11 cellular contexts compared by ENCODE assay signal in genomic region chr2:43032248-43032893, GRCh38.
DNase-seq lines count a peak whose midpoint lies in the region; ATAC-seq and TF ChIP-seq lines count a peak whose summit lies in the region.
"Had no signal": no experiment of that assay in that cellular context is flagged by ENCODE, and none has a peak within 500 bp of the region (broad histone marks: within the 10 kb centered on the region; RNA-seq: fewer than 3 reads in every experiment).

No MANE protein-coding gene starts in this region.

- WGBS in H9 (ENCODE audit: extremely low coverage, insufficient read length, low lambda C conversion rate) = no CpG with 5 or more reads among the region's 14 CpGs

- no peak overlapping the region for H3K23ac ChIP-seq in H9 (ENCODE audit: insufficient read length, low read depth, low read length)

- H3K9ac ChIP-seq in H9 (ENCODE audit: extremely low read depth, insufficient read length, low read length) = no peak overlapping the region

- no peak overlapping the region for H2BK120ac ChIP-seq in H9 (ENCODE audit: low read depth, low read length, poor library complexity, severe bottlenecking)

- POLR2A ChIA-PET in naive thymus-derived CD4-positive, alpha-beta T cell (lab: Charles Lee) = interaction anchor here (0.7 to 1.3 kb wide), 5 partner anchors 14 to 188 kb away, joined by 3 read pairs; no protein-coding TSS in a partner anchor
- POLR2A ChIA-PET in PC-9 (lab: Charles Lee; ENCODE audit: unreplicated experiment) = no interaction called here

- H3K4me1 ChIP-seq in naive thymus-derived CD4-positive, alpha-beta T cell (ENCODE audit: control insufficient read depth in 2 of 2, insufficient read depth in 2 of 2, low read length in 2 of 2) = peaks cover 0 to 19% of the 10 kb centered on the region in 2 donors
- H3K4me1 ChIP-seq in upper lobe of right lung = peaks cover 19% of the 10 kb centered on the region
- H3K4me1 ChIP-seq in PC-9 (replicated peaks; ENCODE audit: insufficient read depth) = peaks cover 15% of the 10 kb centered on the region
- no peaks in the 10 kb centered on the region for H3K4me1 ChIP-seq in H9 (ENCODE audit: insufficient read depth, low read length)

- no peak for DNase-seq in activated naive CD4-positive, alpha-beta T cell treated with anti-CD3 and anti-CD28 coated beads, Interleukin-2, amount 50 U/mL, for 16 hours
- DNase-seq in fibroblast of villous mesenchyme (ENCODE audit: low read depth) (peak; percentile 61), upper lobe of right lung (no peak), PC-9 (no peak), H9 (no peak)
- no peak for DNase-seq in naive thymus-derived CD4-positive, alpha-beta T cell
- no peak for DNase-seq in activated naive CD4-positive, alpha-beta T cell treated with anti-CD3 and anti-CD28 coated beads for 36 hours
- DNase-seq: 8988T, NCI-H345, T-helper 2 cell had no signal

- no peaks in the 10 kb centered on the region for H3K36me3 Mint-ChIP-seq in activated naive CD4-positive, alpha-beta T cell treated with anti-CD3 and anti-CD28 coated beads, Interleukin-2, amount 50 U/mL, for 24 hours
- no peaks in the 10 kb centered on the region for H3K36me3 Mint-ChIP-seq in naive thymus-derived CD4-positive, alpha-beta T cell
- no peaks in the 10 kb centered on the region for H3K36me3 Mint-ChIP-seq in activated naive CD4-positive, alpha-beta T cell treated with anti-CD3 and anti-CD28 coated beads for 36 hours (ENCODE audit: low read depth)
- no peaks in the 10 kb centered on the region for H3K36me3 Mint-ChIP-seq in H9 (ENCODE audit: insufficient read depth in 1 of 3, low read depth in 3 of 3)

- H3K9me2 ChIP-seq in PC-9 (ENCODE audit: insufficient read depth) = no peaks in the 10 kb centered on the region

- no peak overlapping the region for H2AK5ac ChIP-seq in H9 (ENCODE audit: insufficient read length, low read length)

- H3T11ph ChIP-seq in H9 (ENCODE audit: low read length) = no peak overlapping the region

- TF ChIP-seq CTCF in fibroblast of villous mesenchyme (IDR thresholded peaks at IDR 0.05; ENCODE audit: insufficient read depth, low read depth, low read length) = no peak
- TF ChIP-seq CTCF in upper lobe of right lung (IDR thresholded peaks at IDR 0.05) = no peak
- no peak for TF ChIP-seq CTCF in PC-9 (conservative IDR thresholded peaks at IDR 0.05)
- no peak for TF ChIP-seq CTCF in H9 (conservative IDR thresholded peaks at IDR 0.05)

- no peak overlapping the region for H2BK5ac ChIP-seq in H9 (ENCODE audit: insufficient read length, low read length)

- H3K4ac ChIP-seq in H9 (ENCODE audit: low read depth, low read length) = no peak overlapping the region

- no peak overlapping the region for H4K8ac ChIP-seq in H9 (replicated peaks; ENCODE audit: insufficient read length, low read depth, low read length)

- peak overlapping the region; percentile 53 for H3K27ac Mint-ChIP-seq in activated naive CD4-positive, alpha-beta T cell treated with anti-CD3 and anti-CD28 coated beads, Interleukin-2, amount 50 U/mL, for 24 hours
- H3K27ac Mint-ChIP-seq in naive thymus-derived CD4-positive, alpha-beta T cell = peak overlapping the region in 8 of 9 donors; percentile 57 to 96 (median 88)
- no peak overlapping the region for H3K27ac Mint-ChIP-seq in activated naive CD4-positive, alpha-beta T cell treated with anti-CD3 and anti-CD28 coated beads for 36 hours
- H3K27ac Mint-ChIP-seq in H9 = peak overlapping the region in 1 of 3 experiments; percentile 46; a peak in 1 of 7 replicates

- H3K4me3 Mint-ChIP-seq in activated naive CD4-positive, alpha-beta T cell treated with anti-CD3 and anti-CD28 coated beads, Interleukin-2, amount 50 U/mL, for 24 hours = peak overlapping the region; percentile 53
- peak overlapping the region in 9 of 10 donors; percentile 61 to 85 (median 73) for H3K4me3 Mint-ChIP-seq in naive thymus-derived CD4-positive, alpha-beta T cell
- H3K4me3 Mint-ChIP-seq in activated naive CD4-positive, alpha-beta T cell treated with anti-CD3 and anti-CD28 coated beads for 36 hours = no peak overlapping the region
- H3K4me3 Mint-ChIP-seq in H9 = no peak overlapping the region

- H4K20me1 ChIP-seq in PC-9 (ENCODE audit: insufficient read depth) (no peaks in the 10 kb centered on the region), H9 (ENCODE audit: control insufficient read depth, insufficient read depth, insufficient read length) (no peaks in the 10 kb centered on the region)

- H3K9me3 ChIP-seq in naive thymus-derived CD4-positive, alpha-beta T cell (ENCODE audit: control insufficient read depth in 2 of 3, low read length in 3 of 3) = no peaks in the 10 kb centered on the region
- H3K9me3 ChIP-seq in upper lobe of right lung (no peaks in the 10 kb centered on the region), PC-9 (ENCODE audit: insufficient read depth, low read depth) (no peaks in the 10 kb centered on the region), H9 (ENCODE audit: control insufficient read depth, low read depth, low read length) (no peaks in the 10 kb centered on the region)

- CTCF ChIA-PET in naive thymus-derived CD4-positive, alpha-beta T cell (lab: Charles Lee) = interaction anchor here (0.8 to 1.0 kb wide), 3 partner anchors 13 to 197 kb away, joined by 3 to 5 read pairs (median 3); no protein-coding TSS in a partner anchor
- CTCF ChIA-PET in PC-9 (lab: Charles Lee) = interaction anchor here (0.6 kb wide), 2 partner anchors 73 to 197 kb away, joined by 3 read pairs; no protein-coding TSS in a partner anchor
- CTCF ChIA-PET in activated naive CD4-positive, alpha-beta T cell treated with anti-CD3 and anti-CD28 coated beads for 36 hours (lab: Charles Lee) = interaction anchor here (0.6 to 1.2 kb wide), 2 partner anchors 16 to 300 kb away, joined by 3 to 4 read pairs; no protein-coding TSS in a partner anchor

- H3K27me3 Mint-ChIP-seq in activated naive CD4-positive, alpha-beta T cell treated with anti-CD3 and anti-CD28 coated beads, Interleukin-2, amount 50 U/mL, for 24 hours = no peaks in the 10 kb centered on the region
- H3K27me3 Mint-ChIP-seq in naive thymus-derived CD4-positive, alpha-beta T cell = peaks cover 0 to 10% (median 0%) of the 10 kb centered on the region in 5 donors
- H3K27me3 Mint-ChIP-seq in activated naive CD4-positive, alpha-beta T cell treated with anti-CD3 and anti-CD28 coated beads for 36 hours (ENCODE audit: low read depth) = no peaks in the 10 kb centered on the region
- H3K27me3 Mint-ChIP-seq in H9 (ENCODE audit: low read depth) = peaks cover 2% of the 10 kb centered on the region

- no peak overlapping the region for H3K27ac ChIP-seq in naive thymus-derived CD4-positive, alpha-beta T cell (ENCODE audit: low read depth, low read length)
- H3K27ac ChIP-seq in upper lobe of right lung (peak overlapping the region; percentile 63), PC-9 (no peak overlapping the region), H9 (ENCODE audit: insufficient read length, low read depth, low read length) (no peak overlapping the region)

- peaks cover 27% of the 10 kb centered on the region for H3K4me1 Mint-ChIP-seq in activated naive CD4-positive, alpha-beta T cell treated with anti-CD3 and anti-CD28 coated beads, Interleukin-2, amount 50 U/mL, for 24 hours
- H3K4me1 Mint-ChIP-seq in naive thymus-derived CD4-positive, alpha-beta T cell = peaks cover 5 to 51% (median 37%) of the 10 kb centered on the region in 7 donors
- H3K4me1 Mint-ChIP-seq in activated naive CD4-positive, alpha-beta T cell treated with anti-CD3 and anti-CD28 coated beads for 36 hours (ENCODE audit: low read depth) = peaks cover 18% of the 10 kb centered on the region
- H3K4me1 Mint-ChIP-seq in H9 = peaks cover 6 to 10% of the 10 kb centered on the region in 2 experiments; a peak in 3 of 4 replicates

- no peak overlapping the region for H3K56ac ChIP-seq in H9 (ENCODE audit: insufficient read length, low read depth, low read length)

- H3K23me2 ChIP-seq in H9 (ENCODE audit: insufficient read length, low read depth, low read length, poor library complexity, severe bottlenecking) = no peaks in the 10 kb centered on the region

- H4K91ac ChIP-seq in H9 (ENCODE audit: insufficient read length, low read depth, low read length) = no peak overlapping the region

- H3K9me3 Mint-ChIP-seq in activated naive CD4-positive, alpha-beta T cell treated with anti-CD3 and anti-CD28 coated beads, Interleukin-2, amount 50 U/mL, for 24 hours = no peaks in the 10 kb centered on the region
- H3K9me3 Mint-ChIP-seq in naive thymus-derived CD4-positive, alpha-beta T cell = no peaks in the 10 kb centered on the region
- no peaks in the 10 kb centered on the region for H3K9me3 Mint-ChIP-seq in activated naive CD4-positive, alpha-beta T cell treated with anti-CD3 and anti-CD28 coated beads for 36 hours
- no peaks in the 10 kb centered on the region for H3K9me3 Mint-ChIP-seq in H9

- H3F3A ChIP-seq in PC-9 (ENCODE audit: insufficient read depth, low read depth) = peaks cover 25% of the 10 kb centered on the region

- no peaks in the 10 kb centered on the region for H3K79me1 ChIP-seq in H9 (ENCODE audit: insufficient read depth, low read depth, low read length, poor library complexity, severe bottlenecking)

- no peak overlapping the region for H3K18ac ChIP-seq in H9 (ENCODE audit: insufficient read length, low read depth, low read length)

- no TSS peak for BruUV-seq in PC-9 (replicated peaks; lab: Mats Ljungman, UMichigan)

- no peak overlapping the region for H2BK15ac ChIP-seq in H9 (ENCODE audit: low read depth, low read length)

- peaks cover 23% of the 10 kb centered on the region for H3K79me2 ChIP-seq in PC-9 (ENCODE audit: low read depth)
- H3K79me2 ChIP-seq in H9 (ENCODE audit: insufficient read depth, low read length) = no peaks in the 10 kb centered on the region

- no peak for ATAC-seq in naive thymus-derived CD4-positive, alpha-beta T cell
- peak; percentile 37 for ATAC-seq in upper lobe of right lung

- H2BK20ac ChIP-seq in H9 (ENCODE audit: low read depth, low read length, poor library complexity, severe bottlenecking) = no peak overlapping the region

- no peak overlapping the region for H2BK12ac ChIP-seq in H9 (ENCODE audit: insufficient read length, low read depth, low read length)

- H3K36me3 ChIP-seq in naive thymus-derived CD4-positive, alpha-beta T cell (ENCODE audit: control insufficient read depth in 2 of 3, insufficient read depth in 3 of 3, low read length in 3 of 3) = no peaks in the 10 kb centered on the region
- H3K36me3 ChIP-seq in upper lobe of right lung (no peaks in the 10 kb centered on the region), PC-9 (ENCODE audit: low read depth) (peaks cover 20% of the 10 kb centered on the region)

- no peak overlapping the region for H3K14ac ChIP-seq in H9 (ENCODE audit: insufficient read depth, low read length)

- H3K4me3 ChIP-seq in fibroblast of villous mesenchyme (ENCODE audit: low read depth, low read length) = no peak overlapping the region
- H3K4me3 ChIP-seq in naive thymus-derived CD4-positive, alpha-beta T cell (ENCODE audit: low read length) = no peak overlapping the region
- H3K4me3 ChIP-seq in upper lobe of right lung = no peak overlapping the region
- H3K4me3 ChIP-seq in PC-9 = no peak overlapping the region

- no peak overlapping the region for H2AFZ ChIP-seq in PC-9
- H2AFZ ChIP-seq in H9 (ENCODE audit: low read length) = no peak overlapping the region

- H3K27me3 ChIP-seq in naive thymus-derived CD4-positive, alpha-beta T cell (ENCODE audit: control insufficient read depth in 2 of 2, insufficient read depth in 2 of 2, low read length in 2 of 2) = no peaks in the 10 kb centered on the region
- no peaks in the 10 kb centered on the region for H3K27me3 ChIP-seq in upper lobe of right lung
- no peaks in the 10 kb centered on the region for H3K27me3 ChIP-seq in PC-9 (ENCODE audit: insufficient read depth, low read depth)
- H3K27me3 ChIP-seq in H9 (ENCODE audit: insufficient read depth, low read length) = no peaks in the 10 kb centered on the region

- H4K5ac ChIP-seq in H9 (ENCODE audit: insufficient read length, low read depth, low read length) = no peak overlapping the region

- intact Hi-C loops in naive thymus-derived CD4-positive, alpha-beta T cell (cut with micrococcal nuclease) = no loop called here
- intact Hi-C loops in upper lobe of right lung (cut with DNase I) = no loop called here
- intact Hi-C loops in PC-9 (cut with micrococcal nuclease; ENCODE audit: unreplicated experiment) = no loop called here
- intact Hi-C loops in activated naive CD4-positive, alpha-beta T cell treated with anti-CD3 and anti-CD28 coated beads for 36 hours (cut with micrococcal nuclease) = no loop called here

- no peak overlapping the region for H3K4me2 ChIP-seq in PC-9
- no peak overlapping the region for H3K4me2 ChIP-seq in H9 (ENCODE audit: insufficient read depth, insufficient read length, low read length)

Comparison
In these comparisons a context has a peak if more than half of its experiments do, and no peak if none do; other contexts are left out.
1. H3K4me3 Mint-ChIP-seq: peak in activated naive CD4-positive, alpha-beta T cell treated with anti-CD3 and anti-CD28 coated beads, Interleukin-2, amount 50 U/mL, for 24 hours (single experiment) and naive thymus-derived CD4-positive, alpha-beta T cell (9 of 10); none in activated naive CD4-positive, alpha-beta T cell treated with anti-CD3 and anti-CD28 coated beads for 36 hours (single experiment) and H9 (0 of 2).